Comparison of ENCODE assay signal across 13 cellular contexts in genomic region chr3:157059661-157060060, GRCh38.
A peak's percentile ranks its signal among the peaks of the same experiment; 100 is the strongest.
DNase-seq lines count a peak whose midpoint lies in the region; ATAC-seq and TF ChIP-seq lines count a peak whose summit lies in the region.
"Had no signal": no experiment of that assay in that cellular context is flagged by ENCODE, and none has a peak within 500 bp of the region (broad histone marks: within the 10 kb centered on the region; RNA-seq: fewer than 3 reads in every experiment).

No MANE protein-coding gene starts in this region.

- no peak for TF ChIP-seq POLR2A in spleen (IDR thresholded peaks at IDR 0.05)

- no peaks in the 10 kb centered on the region for H3K9me3 ChIP-seq in spleen
- H3K9me3 ChIP-seq: A549 had no signal

- DNase-seq in activated naive CD4-positive, alpha-beta T cell treated with anti-CD3 and anti-CD28 coated beads, Interleukin-2, amount 50 U/mL, for 72 hours (ENCODE audit: low spot score in 2 of 2): no peak
- DNase-seq in activated naive CD4-positive, alpha-beta T cell treated with Interleukin-2 at 50 U/mL for 16 hours: no peak
- no peak for DNase-seq in T1000 (lab: John Stamatoyannopoulos, UW)
- no peak for DNase-seq in retina
- no peak for DNase-seq in spleen
- no peak for DNase-seq in activated CD8-positive, alpha-beta memory T cell treated with anti-CD3 and anti-CD28 coated beads, Interleukin-2, amount 50 U/mL, for 48 hours
- DNase-seq: activated CD4-positive, alpha-beta memory T cell treated with anti-CD3 and anti-CD28 coated beads for 36 hours; activated naive CD8-positive, alpha-beta T cell treated with anti-CD3 and anti-CD28 coated beads for 36 hours; Calu3 had no signal

- no peaks in the 10 kb centered on the region for H3K27me3 ChIP-seq in spleen (replicated peaks in 1 of 7)

- no peak for TF ChIP-seq CTCF in spleen (IDR thresholded peaks at IDR 0.05 in 8 of 11, conservative IDR thresholded peaks at IDR 0.05 in 3 of 11)

- peak; percentile 67 to 96 for ATAC-seq in activated naive CD4-positive, alpha-beta T cell treated with anti-CD3 and anti-CD28 coated beads, Interleukin-2, amount 50 U/mL, for 72 hours
- peak; percentile 75 for ATAC-seq in GM21723 (IDR thresholded peaks at IDR 0.05; ENCODE audit: unreplicated experiment)
- peak; percentile 47 for ATAC-seq in HG03135 (IDR thresholded peaks at IDR 0.05; ENCODE audit: unreplicated experiment)
- ATAC-seq: A549 had no signal

- no peak overlapping the region for H3K4me3 ChIP-seq in spleen
- H3K4me3 ChIP-seq: A549 had no signal

- H3K27ac Mint-ChIP-seq in activated naive CD4-positive, alpha-beta T cell treated with anti-CD3 and anti-CD28 coated beads, Interleukin-2, amount 50 U/mL, for 72 hours: no peak overlapping the region
- H3K27ac Mint-ChIP-seq: activated CD4-positive, alpha-beta memory T cell treated with anti-CD3 and anti-CD28 coated beads for 36 hours; activated naive CD8-positive, alpha-beta T cell treated with anti-CD3 and anti-CD28 coated beads for 36 hours; T-helper 1 cell treated with Interleukin-12 subunit alpha and Interleukin-12 subunit beta and Interleukin-4 antibody, amounts not matched to agents 30 μg/mL and 1 μg/mL, for 36 hours had no signal

- H3K36me3 ChIP-seq in spleen: no peaks in the 10 kb centered on the region

- H3K4me1 ChIP-seq in spleen: peaks cover 0 to 12% (median 7%) of the 10 kb centered on the region in 6 donors
- H3K4me1 ChIP-seq: A549 had no signal

- H3K36me3 Mint-ChIP-seq in activated naive CD4-positive, alpha-beta T cell treated with anti-CD3 and anti-CD28 coated beads, Interleukin-2, amount 50 U/mL, for 72 hours: no peaks in the 10 kb centered on the region
- H3K36me3 Mint-ChIP-seq: activated CD4-positive, alpha-beta memory T cell treated with anti-CD3 and anti-CD28 coated beads for 36 hours; activated naive CD8-positive, alpha-beta T cell treated with anti-CD3 and anti-CD28 coated beads for 36 hours had no signal

- intact Hi-C loops in spleen (cut with DNase I; ENCODE audit: low total_unique reads): loop anchor here (10.0 kb wide), 1 partner anchor 245 kb away; no protein-coding TSS in a partner anchor

- H3K27ac ChIP-seq in spleen: no peak overlapping the region
- H3K27ac ChIP-seq: A549 had no signal

- no peaks in the 10 kb centered on the region for H3K9me3 Mint-ChIP-seq in activated naive CD4-positive, alpha-beta T cell treated with anti-CD3 and anti-CD28 coated beads, Interleukin-2, amount 50 U/mL, for 72 hours
- H3K9me3 Mint-ChIP-seq: activated CD4-positive, alpha-beta memory T cell treated with anti-CD3 and anti-CD28 coated beads for 36 hours; activated naive CD8-positive, alpha-beta T cell treated with anti-CD3 and anti-CD28 coated beads for 36 hours; T-helper 1 cell treated with Interleukin-12 subunit alpha and Interleukin-12 subunit beta and Interleukin-4 antibody, amounts not matched to agents 30 μg/mL and 1 μg/mL, for 36 hours had no signal
